17 cellular contexts compared by ENCODE assay signal in the genomic region with DNA sequence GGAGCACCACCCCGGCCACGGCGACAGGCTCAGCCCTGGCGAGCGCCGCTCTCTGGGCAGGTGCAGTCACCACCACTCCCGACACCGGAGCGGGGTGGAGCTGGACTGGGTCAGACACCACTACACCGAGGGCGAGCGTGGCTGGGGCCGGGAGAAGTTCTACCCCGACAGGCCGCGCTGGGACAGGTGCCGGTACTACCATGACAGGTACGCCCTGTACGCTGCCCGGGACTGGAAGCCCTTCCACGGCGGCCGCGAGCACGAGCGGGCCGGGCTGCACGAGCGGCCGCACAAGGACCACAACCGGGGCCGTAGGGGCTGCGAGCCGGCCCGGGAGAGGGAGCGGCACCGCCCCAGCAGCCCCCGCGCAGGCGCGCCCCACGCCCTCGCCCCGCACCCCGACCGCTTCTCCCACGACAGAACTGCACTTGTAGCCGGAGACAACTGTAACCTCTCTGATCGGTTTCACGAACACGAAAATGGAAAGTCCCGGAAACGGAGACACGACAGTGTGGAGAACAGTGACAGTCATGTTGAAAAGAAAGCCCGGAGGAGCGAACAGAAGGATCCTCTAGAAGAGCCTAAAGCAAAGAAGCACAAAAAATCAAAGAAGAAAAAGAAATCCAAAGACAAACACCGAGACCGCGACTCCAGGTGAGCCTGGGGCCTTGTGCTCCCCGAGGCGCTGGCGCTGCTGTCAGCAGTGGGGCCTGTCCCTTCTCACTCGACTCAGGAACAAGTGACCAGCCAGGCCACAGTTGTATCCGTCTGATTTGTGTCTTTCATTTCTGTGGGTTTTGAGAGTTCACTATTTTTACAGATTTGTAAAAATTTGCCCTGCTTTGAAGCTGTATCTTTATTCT.
"Had no signal": no experiment of that assay in that cellular context is flagged by ENCODE, and none has a peak within 500 bp of the region (broad histone marks: within the 10 kb centered on the region; RNA-seq: fewer than 3 reads in every experiment).

No MANE protein-coding gene starts in this region.

- H3K27ac Mint-ChIP-seq: activated CD4-positive, alpha-beta T cell treated with anti-CD3 and anti-CD28 coated beads, Interleukin-2, amount 10 ng/mL, durations not matched to agents 7 days and 5 days; activated naive CD4-positive, alpha-beta T cell treated with anti-CD3 and anti-CD28 coated beads for 36 hours; activated T-helper 2 cell treated with anti-CD3 and anti-CD28 coated beads, Interferon-gamma antibody, Interleukin-2, Interleukin-4, amounts not matched to agents 10 μg/mL and 5 μg/mL and 100 μg/mL, durations not matched to agents 14 hours and 24 hours and 36 hours; neural progenitor cell; stimulated activated naive B cell treated with anti-CD40 and anti-IgM and Interleukin-4, amounts not matched to agents 10 μg/mL and 1 μg/mL and 100 μg/mL, for 72 hours had no signal

- H3K4me3 Mint-ChIP-seq: activated CD4-positive, alpha-beta T cell treated with anti-CD3 and anti-CD28 coated beads, Interleukin-2, amount 10 ng/mL, durations not matched to agents 7 days and 5 days; activated naive CD4-positive, alpha-beta T cell treated with anti-CD3 and anti-CD28 coated beads for 36 hours; naive B cell; neural progenitor cell; stimulated activated naive B cell treated with anti-CD40 and anti-IgM and Interleukin-4, amounts not matched to agents 10 μg/mL and 1 μg/mL and 100 μg/mL, for 72 hours had no signal

- H3K36me3 ChIP-seq: neural progenitor cell had no signal

- H3K27ac ChIP-seq: gastroesophageal sphincter, neural progenitor cell, tibial artery, vagina had no signal

- H3K9me3 ChIP-seq: gastroesophageal sphincter, tibial artery, vagina had no signal

- H3K4me1 Mint-ChIP-seq: activated CD4-positive, alpha-beta T cell treated with anti-CD3 and anti-CD28 coated beads, Interleukin-2, amount 10 ng/mL, durations not matched to agents 7 days and 5 days; naive B cell; neural progenitor cell; stimulated activated naive B cell treated with anti-CD40 and anti-IgM and Interleukin-4, amounts not matched to agents 10 μg/mL and 1 μg/mL and 100 μg/mL, for 72 hours had no signal

- DNase-seq: activated CD4-positive, alpha-beta T cell treated with anti-CD3 and anti-CD28 coated beads, Interleukin-2, amount 10 ng/mL, durations not matched to agents 7 days and 5 days; activated naive CD4-positive, alpha-beta T cell treated with anti-CD3 and anti-CD28 coated beads for 36 hours; activated T-cell treated with anti-CD3 and anti-CD28 coated beads, Interleukin-2, amount 50 U/mL, for 1 hour; hypothalamus; mesendoderm; naive B cell; stimulated activated CD4-positive, alpha-beta T cell treated with anti-CD3 and anti-CD28 coated beads, Interleukin-15, amount 100 ng/mL, for 24 hours; stimulated activated naive B cell treated with anti-CD40 and anti-IgM and Interleukin-4, amounts not matched to agents 10 μg/mL and 1 μg/mL and 100 μg/mL, for 72 hours; SW 1271 had no signal

- H3K4me1 ChIP-seq: vagina had no signal

- H3K27me3 ChIP-seq: gastroesophageal sphincter, neural progenitor cell, tibial artery, vagina had no signal

- H3K4me3 ChIP-seq: gastroesophageal sphincter, neural progenitor cell, smooth muscle cell, tibial artery, vagina had no signal

- H3K27me3 Mint-ChIP-seq: activated CD4-positive, alpha-beta T cell treated with anti-CD3 and anti-CD28 coated beads, Interleukin-2, amount 10 ng/mL, durations not matched to agents 7 days and 5 days; naive B cell; stimulated activated naive B cell treated with anti-CD40 and anti-IgM and Interleukin-4, amounts not matched to agents 10 μg/mL and 1 μg/mL and 100 μg/mL, for 72 hours had no signal

- ATAC-seq: activated CD4-positive, CD25-positive, alpha-beta regulatory T cell treated with anti-CD3 and anti-CD28 coated beads, Interleukin-2, amount 50 U/mL, for 24 hours; gastroesophageal sphincter; sciatic nerve; stimulated activated naive B cell treated with anti-CD40 and anti-IgM and Interleukin-4, amounts not matched to agents 10 μg/mL and 1 μg/mL and 100 μg/mL, for 72 hours had no signal

- H3K9me3 Mint-ChIP-seq: activated CD4-positive, alpha-beta T cell treated with anti-CD3 and anti-CD28 coated beads, Interleukin-2, amount 10 ng/mL, durations not matched to agents 7 days and 5 days; activated naive CD4-positive, alpha-beta T cell treated with anti-CD3 and anti-CD28 coated beads for 36 hours; activated T-helper 2 cell treated with anti-CD3 and anti-CD28 coated beads, Interferon-gamma antibody, Interleukin-2, Interleukin-4, amounts not matched to agents 10 μg/mL and 5 μg/mL and 100 μg/mL, durations not matched to agents 14 hours and 24 hours and 36 hours; naive B cell; neural progenitor cell; stimulated activated naive B cell treated with anti-CD40 and anti-IgM and Interleukin-4, amounts not matched to agents 10 μg/mL and 1 μg/mL and 100 μg/mL, for 72 hours had no signal
